In the genomic region with DNA sequence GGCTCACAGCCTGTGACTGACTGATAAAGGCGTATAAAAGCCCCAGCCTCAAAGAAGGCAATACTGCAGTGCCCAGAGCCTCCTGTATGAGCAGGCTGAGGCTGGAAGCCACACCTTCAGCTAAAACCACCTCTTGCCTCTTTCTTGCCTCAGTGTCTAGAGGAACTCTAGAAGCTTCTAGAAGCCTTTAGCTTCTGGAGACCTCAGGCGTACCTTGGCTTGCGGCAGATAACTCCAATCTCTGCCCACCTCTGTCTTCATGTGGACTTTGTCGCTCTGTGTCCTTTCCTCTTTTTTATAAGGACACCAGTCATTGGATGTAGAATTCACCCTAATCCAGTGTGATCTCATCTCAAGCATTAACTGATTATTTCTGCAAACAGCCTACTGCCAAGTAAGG, we compare ENCODE assay signal across 26 cellular contexts.
"Had no signal": no experiment of that assay in that cellular context is flagged by ENCODE, and none has a peak within 500 bp of the region (broad histone marks: within the 10 kb centered on the region; RNA-seq: fewer than 3 reads in every experiment).

No MANE protein-coding gene starts in this region.

- H3K36me3 Mint-ChIP-seq: mesothelial cell of epicardium, naive B cell had no signal

- DNase-seq: dermis blood vessel endothelial cell; dorsolateral prefrontal cortex; effector CD4-positive, alpha-beta T cell; effector memory CD4-positive, alpha-beta T cell; endodermal cell; foreskin fibroblast; foreskin melanocyte; gastrocnemius medialis; glutamatergic neuron; head of caudate nucleus; heart right ventricle; hippocampal formation; left cardiac atrium; left lung; left ventricle myocardium superior; lower lobe of right lung; mesenchymal stem cell; mucosa of descending colon; naive B cell had no signal

- H3K27me3 ChIP-seq: dorsolateral prefrontal cortex, gastrocnemius medialis, left lung had no signal

- H3K27ac ChIP-seq: coronary artery, epithelial cell of prostate, esophagus muscularis mucosa, gastrocnemius medialis, heart right ventricle, left lung, lower lobe of right lung had no signal

- H3K27ac Mint-ChIP-seq: mesothelial cell of epicardium had no signal

- H3K4me1 ChIP-seq: esophagus muscularis mucosa, gastrocnemius medialis, left lung, lower lobe of right lung had no signal

- H3K4me3 Mint-ChIP-seq: endodermal cell, mesothelial cell of epicardium, naive B cell had no signal

- H3K4me3 ChIP-seq: coronary artery, esophagus muscularis mucosa, gastrocnemius medialis, heart right ventricle, left lung, lower lobe of right lung, mucosa of descending colon had no signal

- ATAC-seq: gastrocnemius medialis, heart right ventricle, left cardiac atrium, left lung, left ventricle myocardium superior, lower lobe of right lung, mucosa of descending colon had no signal

- H3K36me3 ChIP-seq: esophagus muscularis mucosa, gastrocnemius medialis, heart right ventricle, left lung, lower lobe of right lung had no signal

- H3K9me3 Mint-ChIP-seq: endodermal cell, mesothelial cell of epicardium had no signal

- H3K9me3 ChIP-seq: esophagus muscularis mucosa, gastrocnemius medialis, heart right ventricle, left lung, lower lobe of right lung, mucosa of descending colon had no signal

- FAIRE-seq: endometrium, islet of Langerhans, keratinocyte had no signal
